Comparison of ENCODE assay signal across 1 cellular context in genomic region chr10:62744136-62744535, GRCh38.
TF ChIP-seq lines count a peak whose summit lies in the region.

No MANE protein-coding gene starts in this region.

TF ChIP-seq in K562, 482 proteins besides CTCF, POLR2A, EP300 and RAD21 (continued from another document):
- 0 out of 2 replicates have a peak, but pooled peaks have one; percentile 38 for TF ChIP-seq MGA (IDR thresholded peaks at IDR 0.05)
- no peak for TF ChIP-seq TCF7L2 (IDR thresholded peaks at IDR 0.05; ENCODE audit: low read depth, low read length)
- TF ChIP-seq, protein P1, sequence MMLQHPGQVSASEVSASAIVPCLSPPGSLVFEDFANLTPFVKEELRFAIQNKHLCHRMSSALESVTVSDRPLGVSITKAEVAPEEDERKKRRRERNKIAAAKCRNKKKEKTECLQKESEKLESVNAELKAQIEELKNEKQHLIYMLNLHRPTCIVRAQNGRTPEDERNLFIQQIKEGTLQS (IDR thresholded peaks at IDR 0.05), result 0 out of 2 replicates have a peak, but pooled peaks have one; percentile 19
- TF ChIP-seq, protein P1 (CRISPR knock-in tag; conservative IDR thresholded peaks at IDR 0.05), result no peak
- TF ChIP-seq RNF2 (IDR thresholded peaks at IDR 0.05), result no peak
- TF ChIP-seq SMAD2 (IDR thresholded peaks at IDR 0.05; ENCODE audit: low read depth, low read length), result no peak
- peak; percentile 33; the same call in 1 of the 2 replicates for TF ChIP-seq FOSL1 (tag; conservative IDR thresholded peaks at IDR 0.05)
- TF ChIP-seq, protein P2, sequence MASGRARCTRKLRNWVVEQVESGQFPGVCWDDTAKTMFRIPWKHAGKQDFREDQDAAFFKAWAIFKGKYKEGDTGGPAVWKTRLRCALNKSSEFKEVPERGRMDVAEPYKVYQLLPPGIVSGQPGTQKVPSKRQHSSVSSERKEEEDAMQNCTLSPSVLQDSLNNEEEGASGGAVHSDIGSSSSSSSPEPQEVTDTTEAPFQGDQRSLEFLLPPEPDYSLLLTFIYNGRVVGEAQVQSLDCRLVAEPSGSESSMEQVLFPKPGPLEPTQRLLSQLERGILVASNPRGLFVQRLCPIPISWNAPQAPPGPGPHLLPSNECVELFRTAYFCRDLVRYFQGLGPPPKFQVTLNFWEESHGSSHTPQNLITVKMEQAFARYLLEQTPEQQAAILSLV (tag; IDR thresholded peaks at IDR 0.05), result no peak
- TF ChIP-seq ZEB2 (IDR thresholded peaks at IDR 0.05), result no peak
- TF ChIP-seq ZNF551 (CRISPR knock-in tag; IDR thresholded peaks at IDR 0.05), result no peak
TF ChIP-seq in K562: peak in this region for 3.
